17 cellular contexts compared by ENCODE assay signal in the genomic region with DNA sequence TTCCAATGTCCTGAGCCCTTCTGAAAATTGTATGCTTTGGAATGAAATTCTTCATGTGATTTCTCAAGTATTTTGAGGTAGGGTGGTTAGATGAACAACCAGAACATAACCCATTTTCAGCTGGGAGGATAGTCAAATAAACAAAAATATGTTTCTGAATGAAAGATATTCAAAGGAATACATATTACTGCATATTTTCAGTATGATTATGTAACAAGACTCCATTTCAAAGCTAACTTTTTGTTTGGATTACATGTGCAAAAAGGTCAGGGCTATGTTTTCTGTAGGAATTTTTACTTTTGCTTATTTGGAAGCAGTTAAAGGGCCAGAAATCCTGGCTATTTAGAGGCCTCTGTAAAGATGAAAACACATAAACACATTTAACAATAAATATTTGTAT. TPM values are rescaled to one million over a fixed set of nuclear protein-coding genes. Genes with fewer than 3 reads are reported as not detected.
DNase-seq lines count a peak whose midpoint lies in the region; ATAC-seq and TF ChIP-seq lines count a peak whose summit lies in the region.
"Had no signal": no experiment of that assay in that cellular context is flagged by ENCODE, and none has a peak within 500 bp of the region (broad histone marks: within the 10 kb centered on the region; RNA-seq: fewer than 3 reads in every experiment).

No MANE protein-coding gene starts in this region.

- H3K27ac ChIP-seq in heart right ventricle, result peak overlapping the region in 6 of 10 donors; percentile 42 to 84 (median 62)
- peak overlapping the region; percentile 88 for H3K27ac ChIP-seq in SJSA1
- H3K27ac ChIP-seq in vagina, result no peak overlapping the region

- H3K4me1 ChIP-seq in heart right ventricle (peaks cover 5 to 40% (median 31%) of the 10 kb centered on the region in 9 donors), SJSA1 (replicated peaks) (peaks cover 44% of the 10 kb centered on the region), vagina (peaks cover 38% of the 10 kb centered on the region)

- no peaks in the 10 kb centered on the region for H3K9me3 Mint-ChIP-seq in stimulated activated effector memory CD8-positive, alpha-beta T cell treated with anti-CD3 and anti-CD28 coated beads, Interleukin-12 subunit alpha, Interleukin-12 subunit beta, amount 100 ng/mL, for 72 hours

- TF ChIP-seq POLR2A in vagina (IDR thresholded peaks at IDR 0.05), result no peak

- DNase-seq in heart right ventricle, result no peak
- DNase-seq in Right ventricle myocardium inferior (ENCODE audit: missing footprints), result no peak
- no peak for DNase-seq in SJSA1 (ENCODE audit: low read depth in 1 of 2, low spot score in 2 of 2)
- peak; percentile 31 for DNase-seq in fibroblast of gingiva (ENCODE audit: low read depth)
- DNase-seq in stimulated activated effector memory CD8-positive, alpha-beta T cell treated with anti-CD3 and anti-CD28 coated beads, Interleukin-12 subunit alpha, Interleukin-12 subunit beta, amount 100 ng/mL, for 72 hours (ENCODE audit: low spot score in 2 of 2), result no peak
- DNase-seq in activated naive CD4-positive, alpha-beta T cell treated with anti-CD3 and anti-CD28 coated beads, Interleukin-2, amount 50 U/mL, for 16 hours, result no peak
- no peak for DNase-seq in germinal center (ENCODE audit: low spot score)
- no peak for DNase-seq in vagina (ENCODE audit: extremely low spot score in 2 of 2)
- DNase-seq: activated CD4-positive, CD25-positive, alpha-beta regulatory T cell treated with anti-CD3 and anti-CD28 coated beads, Interleukin-2, amount 50 U/mL, for 72 hours; activated T-cell treated with anti-CD3 and anti-CD28 coated beads, Interleukin-2, amount 50 U/mL, for 1 hour; Caco-2; NCI-H1694; NCI-H446; nephron progenitor cell; SIG-M5; T-helper 9 cell had no signal

- ATAC-seq in heart right ventricle (no peak), Right ventricle myocardium inferior (no peak)
- ATAC-seq in stimulated activated effector memory CD8-positive, alpha-beta T cell treated with anti-CD3 and anti-CD28 coated beads, Interleukin-12 subunit alpha, Interleukin-12 subunit beta, amount 100 ng/mL, for 72 hours, result no peak

- H3K27ac Mint-ChIP-seq in stimulated activated effector memory CD8-positive, alpha-beta T cell treated with anti-CD3 and anti-CD28 coated beads, Interleukin-12 subunit alpha, Interleukin-12 subunit beta, amount 100 ng/mL, for 72 hours, result peak overlapping the region; percentile 82
- H3K27ac Mint-ChIP-seq: nephron progenitor cell had no signal

- H3K4me1 Mint-ChIP-seq in stimulated activated effector memory CD8-positive, alpha-beta T cell treated with anti-CD3 and anti-CD28 coated beads, Interleukin-12 subunit alpha, Interleukin-12 subunit beta, amount 100 ng/mL, for 72 hours, result peaks cover 71% of the 10 kb centered on the region

- no peaks in the 10 kb centered on the region for H3K36me3 ChIP-seq in heart right ventricle
- peaks cover 52% of the 10 kb centered on the region for H3K36me3 ChIP-seq in SJSA1
- H3K36me3 ChIP-seq in vagina, result no peaks in the 10 kb centered on the region

- intact Hi-C loops in heart right ventricle (cut with DNase I), result loop anchor here in 1 of 10 donors (5.0 kb wide), 1 partner anchor 1324 kb away; no protein-coding TSS in a partner anchor
- intact Hi-C loops in Right ventricle myocardium inferior (cut with DNase I), result no loop called here
- intact Hi-C loops in vagina (cut with DNase I), result no loop called here

- H3K4me3 Mint-ChIP-seq in stimulated activated effector memory CD8-positive, alpha-beta T cell treated with anti-CD3 and anti-CD28 coated beads, Interleukin-12 subunit alpha, Interleukin-12 subunit beta, amount 100 ng/mL, for 72 hours, result peak overlapping the region; percentile 38
- H3K4me3 Mint-ChIP-seq: nephron progenitor cell had no signal

- TF ChIP-seq CTCF in heart right ventricle (IDR thresholded peaks at IDR 0.05) (no peak), vagina (IDR thresholded peaks at IDR 0.05) (no peak)

- H3K4me3 ChIP-seq in heart right ventricle (no peak overlapping the region), SJSA1 (no peak overlapping the region), vagina (no peak overlapping the region)
- H3K4me3 ChIP-seq: lung had no signal

- H3K27me3 ChIP-seq in heart right ventricle (no peaks in the 10 kb centered on the region), SJSA1 (replicated peaks) (no peaks in the 10 kb centered on the region; the same call in 1 of the 2 replicates), vagina (no peaks in the 10 kb centered on the region)

- H3K9me3 ChIP-seq in heart right ventricle (no peaks in the 10 kb centered on the region), SJSA1 (replicated peaks) (no peaks in the 10 kb centered on the region), vagina (no peaks in the 10 kb centered on the region)
- H3K9me3 ChIP-seq: Caco-2 had no signal

- peaks cover 73% of the 10 kb centered on the region for H3K36me3 Mint-ChIP-seq in stimulated activated effector memory CD8-positive, alpha-beta T cell treated with anti-CD3 and anti-CD28 coated beads, Interleukin-12 subunit alpha, Interleukin-12 subunit beta, amount 100 ng/mL, for 72 hours

RNA-seq across cellular contexts. Expression of a gene that starts 27.7 kb away (rescaled TPM):
- total RNA-seq in heart right ventricle (10 to 100 TPM; 12.9 to 31.5 (median 16.8) TPM), Right ventricle myocardium inferior (23.6 TPM), vagina (20.6 TPM)
- 1 to 10 TPM; 2.6 to 3.0 TPM for polyA plus RNA-seq in heart right ventricle
- 126 and 136 TPM in 2 replicates for total RNA-seq in SJSA1 (2014; rRNA removed; shearing (Covaris generic))
